1 cellular context compared by ENCODE assay signal in genomic region chr1:153545067-153546055, GRCh38.
TF ChIP-seq lines count a peak whose summit lies in the region.

TSS of gene S100A4 (minus strand) at chr1:153545806. CDS start at chr1:153544794, 1,012 bp downstream.

TF ChIP-seq in HepG2, 621 proteins besides CTCF, POLR2A, EP300 and RAD21 (continued from another document and continues in another):
- TF ChIP-seq ZBTB14 (CRISPR knock-in tag; IDR thresholded peaks at IDR 0.05) (no peak), SALL1 (CRISPR knock-in tag; IDR thresholded peaks at IDR 0.05) (peak; percentile 59; the same call in 1 of the 2 replicates), HIVEP1 (CRISPR knock-in tag; IDR thresholded peaks at IDR 0.05) (no peak), GLMP (CRISPR knock-in tag; IDR thresholded peaks at IDR 0.05; ENCODE audit: borderline replicate concordance) (no peak), KDM2A (CRISPR knock-in tag; IDR thresholded peaks at IDR 0.05; ENCODE audit: borderline replicate concordance, low read depth) (peak; percentile 50; the same call in 1 of the 2 replicates), HMG20A (CRISPR knock-in tag; IDR thresholded peaks at IDR 0.05; ENCODE audit: borderline replicate concordance) (no peak), SAFB2 (CRISPR knock-in tag; IDR thresholded peaks at IDR 0.05; ENCODE audit: borderline replicate concordance, low read depth) (0 out of 2 replicates have a peak, but pooled peaks have one; percentile 62), SAP130 (CRISPR knock-in tag; IDR thresholded peaks at IDR 0.05; ENCODE audit: low read depth) (peak; percentile 69), ZNF558 (CRISPR knock-in tag; IDR thresholded peaks at IDR 0.05; ENCODE audit: borderline replicate concordance) (no peak), ZHX1 (CRISPR knock-in tag; IDR thresholded peaks at IDR 0.05; ENCODE audit: low read depth) (0 out of 2 replicates have a peak, but pooled peaks have one; percentile 37), TRAFD1 (CRISPR knock-in tag; IDR thresholded peaks at IDR 0.05; ENCODE audit: borderline replicate concordance) (no peak), PHF21A (CRISPR knock-in tag; IDR thresholded peaks at IDR 0.05) (0 out of 2 replicates have a peak, but pooled peaks have one; percentile 19), ZNF773 (CRISPR knock-in tag; IDR thresholded peaks at IDR 0.05; ENCODE audit: borderline replicate concordance) (no peak; the same call in 1 of the 2 replicates), YEATS2 (CRISPR knock-in tag; IDR thresholded peaks at IDR 0.05; ENCODE audit: borderline replicate concordance) (peak; percentile 30; the same call in 1 of the 2 replicates), PHF8 (CRISPR knock-in tag; IDR thresholded peaks at IDR 0.05) (peak; percentile 63), MYC (CRISPR knock-in tag; IDR thresholded peaks at IDR 0.05; ENCODE audit: borderline replicate concordance) (peak; percentile 52; the same call in 1 of the 2 replicates), ZFP36L1 (CRISPR knock-in tag; IDR thresholded peaks at IDR 0.05) (peak; percentile 43; the same call in 1 of the 2 replicates), RNF219 (CRISPR knock-in tag; IDR thresholded peaks at IDR 0.05) (no peak), ZNF770 (CRISPR knock-in tag; IDR thresholded peaks at IDR 0.05) (no peak), MTA1 (CRISPR knock-in tag; IDR thresholded peaks at IDR 0.05; ENCODE audit: borderline replicate concordance) (no peak), HOMEZ (CRISPR knock-in tag; IDR thresholded peaks at IDR 0.05; ENCODE audit: low read depth) (peak; percentile 99; the same call in 1 of the 2 replicates), ZNF143 (CRISPR knock-in tag; IDR thresholded peaks at IDR 0.05) (0 out of 2 replicates have a peak, but pooled peaks have one; percentile 23), ATF2 (CRISPR knock-in tag; IDR thresholded peaks at IDR 0.05) (peak; percentile 64; the same call in 1 of the 2 replicates), GATAD2A (CRISPR knock-in tag; IDR thresholded peaks at IDR 0.05) (no peak), ZNF138 (CRISPR knock-in tag; IDR thresholded peaks at IDR 0.05; ENCODE audit: low read depth) (peak; percentile 73; the same call in 1 of the 2 replicates), ZMYM3 (CRISPR knock-in tag; IDR thresholded peaks at IDR 0.05) (peak; percentile 53; the same call in 1 of the 2 replicates), HDAC2 (CRISPR knock-in tag; IDR thresholded peaks at IDR 0.05) (peak; percentile 48; the same call in 1 of the 2 replicates), ZBTB1 (CRISPR knock-in tag; IDR thresholded peaks at IDR 0.05; ENCODE audit: borderline replicate concordance) (no peak), ZNF678 (CRISPR knock-in tag; IDR thresholded peaks at IDR 0.05) (no peak), ZFP90 (CRISPR knock-in tag; IDR thresholded peaks at IDR 0.05; ENCODE audit: borderline replicate concordance) (0 out of 2 replicates have a peak, but pooled peaks have one; percentile 19), ZFP1 (CRISPR knock-in tag; IDR thresholded peaks at IDR 0.05) (no peak), TEAD3 (CRISPR knock-in tag; optimal IDR thresholded peaks at IDR 0.05; ENCODE audit: borderline replicate concordance) (peak; percentile 51), SP4 (CRISPR knock-in tag; IDR thresholded peaks at IDR 0.05) (no peak), MED1 (CRISPR knock-in tag; IDR thresholded peaks at IDR 0.05) (no peak), ZSCAN9 (CRISPR knock-in tag; IDR thresholded peaks at IDR 0.05; ENCODE audit: borderline replicate concordance) (no peak), NR2F2 (IDR thresholded peaks at IDR 0.05; ENCODE audit: borderline replicate concordance, low read depth) (no peak), RXRA (CRISPR knock-in tag; IDR thresholded peaks at IDR 0.05) (0 out of 2 replicates have a peak, but pooled peaks have one; percentile 16), ZNF772 (CRISPR knock-in tag; IDR thresholded peaks at IDR 0.05) (peak; percentile 88), FOXK1 (CRISPR knock-in tag; IDR thresholded peaks at IDR 0.05; ENCODE audit: borderline replicate concordance, low read depth) (peak; percentile 10; the same call in 1 of the 2 replicates), FOXK2 (IDR thresholded peaks at IDR 0.05) (no peak), ZNF10 (CRISPR knock-in tag; IDR thresholded peaks at IDR 0.05; ENCODE audit: borderline replicate concordance, low read depth) (no peak), HNF4G (IDR thresholded peaks at IDR 0.05; ENCODE audit: borderline replicate concordance, low read depth, low read length) (no peak), HNF4G (CRISPR knock-in tag; IDR thresholded peaks at IDR 0.05; ENCODE audit: borderline replicate concordance, low read depth) (no peak)
